Comparison of ENCODE assay signal across 16 cellular contexts in genomic region chr10:12561307-12561706, GRCh38.
"Had no signal": no experiment of that assay in that cellular context is flagged by ENCODE, and none has a peak within 500 bp of the region (broad histone marks: within the 10 kb centered on the region; RNA-seq: fewer than 3 reads in every experiment).

No MANE protein-coding gene starts in this region.

- H3K36me3 Mint-ChIP-seq: mesothelial cell of epicardium had no signal

- H3K9me3 Mint-ChIP-seq: activated T-helper 1 cell treated with anti-CD3 and anti-CD28 coated beads, Interleukin-12 subunit alpha, Interleukin-12 subunit beta, Interleukin-2, Interleukin-4 antibody, amounts not matched to agents 30 ng/mL and 10 ng/mL and 1 ng/mL, durations not matched to agents 14 hours and 24 hours and 36 hours; mesothelial cell of epicardium; stimulated activated naive CD8-positive, alpha-beta T cell treated with anti-CD3 and anti-CD28 coated beads, Interleukin-15, Interleukin-2, amounts not matched to agents 100 ng/mL and 50 ng/mL, for 24 hours; T-helper 1 cell treated with Interleukin-12 subunit alpha and Interleukin-12 subunit beta and Interleukin-4 antibody, amounts not matched to agents 30 μg/mL and 1 μg/mL, for 36 hours had no signal

- H3K4me3 Mint-ChIP-seq: activated naive CD8-positive, alpha-beta T cell; activated T-helper 1 cell treated with anti-CD3 and anti-CD28 coated beads, Interleukin-12 subunit alpha, Interleukin-12 subunit beta, Interleukin-2, Interleukin-4 antibody, amounts not matched to agents 30 ng/mL and 10 ng/mL and 1 ng/mL, durations not matched to agents 14 hours and 24 hours and 36 hours; mesothelial cell of epicardium; stimulated activated naive CD8-positive, alpha-beta T cell treated with anti-CD3 and anti-CD28 coated beads, Interleukin-15, Interleukin-2, amounts not matched to agents 100 ng/mL and 50 ng/mL, for 24 hours; T-helper 1 cell treated with Interleukin-12 subunit alpha and Interleukin-12 subunit beta and Interleukin-4 antibody, amounts not matched to agents 30 μg/mL and 1 μg/mL, for 36 hours had no signal

- H3K4me1 Mint-ChIP-seq: mesothelial cell of epicardium had no signal

- H3K27ac Mint-ChIP-seq: activated naive CD8-positive, alpha-beta T cell; activated T-helper 1 cell treated with anti-CD3 and anti-CD28 coated beads, Interleukin-12 subunit alpha, Interleukin-12 subunit beta, Interleukin-2, Interleukin-4 antibody, amounts not matched to agents 30 ng/mL and 10 ng/mL and 1 ng/mL, durations not matched to agents 14 hours and 24 hours and 36 hours; mesothelial cell of epicardium; stimulated activated naive CD8-positive, alpha-beta T cell treated with anti-CD3 and anti-CD28 coated beads, Interleukin-15, Interleukin-2, amounts not matched to agents 100 ng/mL and 50 ng/mL, for 24 hours; T-helper 1 cell treated with Interleukin-12 subunit alpha and Interleukin-12 subunit beta and Interleukin-4 antibody, amounts not matched to agents 30 μg/mL and 1 μg/mL, for 36 hours had no signal

- DNase-seq: activated CD4-positive, alpha-beta T cell treated with anti-CD3 and anti-CD28 coated beads for 1 hour; activated CD4-positive, alpha-beta T cell treated with anti-CD3 and anti-CD28 coated beads, Interleukin-2, amount 50 U/mL, for 48 hours; activated gamma-delta T cell treated with Interleukin-2 at 50 U/mL for 16 hours; cerebellar nuclear complex; dermis blood vessel endothelial cell; effector memory CD4-positive, alpha-beta T cell; esophagus squamous epithelium; stimulated activated CD4-positive, alpha-beta T cell treated with anti-CD3 and anti-CD28 coated beads, Interleukin-12 subunit alpha, Interleukin-12 subunit beta, amount 100 ng/mL, for 4 hours; stimulated activated CD4-positive, alpha-beta T cell treated with anti-CD3 and anti-CD28 coated beads, Interleukin-1b, Interleukin-23, amount 100 ng/mL, for 48 hours; stimulated activated CD8-positive, alpha-beta memory T cell treated with anti-CD3 and anti-CD28 coated beads, Interleukin-4, amount 100 ng/mL, for 48 hours; transverse colon had no signal

- H3K27me3 Mint-ChIP-seq: activated naive CD8-positive, alpha-beta T cell; stimulated activated naive CD8-positive, alpha-beta T cell treated with anti-CD3 and anti-CD28 coated beads, Interleukin-15, Interleukin-2, amounts not matched to agents 100 ng/mL and 50 ng/mL, for 24 hours had no signal
